In genomic region chr7:112462236-112462635, GRCh38 we compare ENCODE assay signal across 9 cellular contexts. TPM values are rescaled to one million over a fixed set of nuclear protein-coding genes. Genes with fewer than 3 reads are reported as not detected.
DNase-seq lines count a peak whose midpoint lies in the region; ATAC-seq, FAIRE-seq and TF ChIP-seq lines count a peak whose summit lies in the region.
"Had no signal": no experiment of that assay in that cellular context is flagged by ENCODE, and none has a peak within 500 bp of the region (broad histone marks: within the 10 kb centered on the region; RNA-seq: fewer than 3 reads in every experiment).

No MANE protein-coding gene starts in this region.

- TF ChIP-seq POLR2A in H54 (IDR thresholded peaks at IDR 0.05; ENCODE audit: low read depth, low read length): no peak

- DNase-seq in H54 (ENCODE audit: insufficient read length, low spot score) (no peak), OCI-M1 (lab: John Stamatoyannopoulos, UW) (peak; percentile 49), fibroblast of the conjunctiva (ENCODE audit: low read depth) (peak; percentile 92), sciatic nerve (ENCODE audit: low spot score) (no peak), NCI-H1092 (lab: John Stamatoyannopoulos, UW) (no peak), D721Med (ENCODE audit: insufficient read length, low spot score) (no peak)
- DNase-seq in stimulated activated naive CD4-positive, alpha-beta T cell (lab: John Stamatoyannopoulos, UW): no peak
- DNase-seq: activated CD4-positive, alpha-beta memory T cell treated with anti-CD3 and anti-CD28 coated beads, Interleukin-2, amount 10 ng/mL, durations not matched to agents 7 days and 5 days had no signal

- intact Hi-C loops in sciatic nerve (cut with DNase I): no loop called here

- no peak for TF ChIP-seq CTCF in D721Med (IDR thresholded peaks at IDR 0.05; ENCODE audit: insufficient read depth, missing control alignments)

- ATAC-seq in sciatic nerve (peak; percentile 81), HG02870 (IDR thresholded peaks at IDR 0.05; ENCODE audit: unreplicated experiment) (no peak)

- FAIRE-seq in H54 (lab: Jason Lieb, UNC): peak; percentile 76
- no peak for FAIRE-seq in D721Med (lab: Jason Lieb, UNC)

RNA-seq across cellular contexts. Expression of gene IFRD1, which starts 12.0 kb away (rescaled TPM):
- total RNA-seq in sciatic nerve: 92.8 TPM

RNA-seq across cellular contexts. Expression of gene LSMEM1, which starts 18.6 kb away (rescaled TPM):
- total RNA-seq in sciatic nerve: 3.9 TPM

Comparison
In these comparisons a context has a peak if more than half of its experiments do, and no peak if none do; other contexts are left out.
1. DNase-seq: peak in OCI-M1 (single experiment) and fibroblast of the conjunctiva (single experiment); none in H54 (single experiment), sciatic nerve (single experiment), stimulated activated naive CD4-positive, alpha-beta T cell (0 of 6), NCI-H1092 (single experiment) and D721Med (single experiment).